In the genomic region with DNA sequence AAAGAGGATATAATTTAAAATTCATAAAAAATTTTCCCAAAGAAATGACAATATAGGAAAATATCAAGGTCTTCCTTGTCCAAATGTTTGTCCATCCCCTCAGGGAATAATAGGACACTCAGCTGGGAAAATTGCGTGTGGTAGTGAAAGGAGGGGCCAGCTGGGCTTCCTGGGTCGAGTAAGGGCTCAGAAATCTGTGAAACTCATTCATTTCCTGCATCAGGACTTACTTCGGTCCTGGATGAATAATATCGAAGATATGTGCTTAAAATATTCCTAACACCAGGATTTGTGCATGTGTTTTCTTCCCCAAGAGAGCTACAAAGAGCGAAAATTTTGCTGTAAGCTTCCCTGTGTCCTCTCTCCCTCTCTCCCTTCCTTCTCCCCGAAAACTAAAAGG, we compare ENCODE assay signal across 9 cellular contexts.
A peak's percentile ranks its signal among the peaks of the same experiment; 100 is the strongest.
DNase-seq lines count a peak whose midpoint lies in the region; ATAC-seq, FAIRE-seq and TF ChIP-seq lines count a peak whose summit lies in the region.
"Had no signal": no experiment of that assay in that cellular context is flagged by ENCODE, and none has a peak within 500 bp of the region (broad histone marks: within the 10 kb centered on the region; RNA-seq: fewer than 3 reads in every experiment).

No MANE protein-coding gene starts in this region.

- peak overlapping the region; percentile 75 for H3K9ac ChIP-seq in endothelial cell of umbilical vein (replicated peaks; ENCODE audit: extremely low read depth, insufficient read depth, low read length)

- 7 to 13% (median 12%) methylated on average over 6 of the region's 6 CpGs for WGBS in psoas muscle, 3 donors

- no TSS peak for BruUV-seq in endothelial cell of umbilical vein (replicated peaks; lab: Mats Ljungman, UMichigan)

- no peaks in the 10 kb centered on the region for H3K27me3 ChIP-seq in endothelial cell of umbilical vein (ENCODE audit: control insufficient read depth in 2 of 2, insufficient read depth in 2 of 2, low read length in 2 of 2)
- no peaks in the 10 kb centered on the region for H3K27me3 ChIP-seq in psoas muscle (ENCODE audit: insufficient read depth in 3 of 3, low read length in 2 of 3)
- H3K27me3 ChIP-seq in lower lobe of right lung (ENCODE audit: low read depth): no peaks in the 10 kb centered on the region
- H3K27me3 ChIP-seq in upper lobe of right lung: no peaks in the 10 kb centered on the region
- H3K27me3 ChIP-seq in effector memory CD4-positive, alpha-beta T cell (replicated peaks; ENCODE audit: control insufficient read depth, insufficient read depth, low read length, poor library complexity, severe bottlenecking): no peaks in the 10 kb centered on the region

- no peaks in the 10 kb centered on the region for H3K27me3 Mint-ChIP-seq in nephron progenitor cell (ENCODE audit: low read depth, poor library complexity)

- intact Hi-C loops in endothelial cell of umbilical vein (cut with micrococcal nuclease): loop anchor here (1.0 kb wide), 1 partner anchor 25 kb away; no protein-coding TSS in a partner anchor
- intact Hi-C loops in psoas muscle (cut with DNase I): no loop called here
- intact Hi-C loops in lower lobe of right lung (cut with DNase I): no loop called here
- intact Hi-C loops in upper lobe of right lung (cut with DNase I): no loop called here

- no peaks in the 10 kb centered on the region for H3K79me2 ChIP-seq in endothelial cell of umbilical vein (ENCODE audit: control insufficient read depth, insufficient read depth, low read length)

- CTCF ChIA-PET in endothelial cell of umbilical vein (lab: Charles Lee): interaction anchor here (0.9 to 1.1 kb wide), 2 partner anchors 24 to 193 kb away, joined by 3 to 10 read pairs; no protein-coding TSS in a partner anchor

- H3K27ac ChIP-seq in endothelial cell of umbilical vein (ENCODE audit: insufficient read depth, low read depth, low read length) (peak overlapping the region; percentile 78), psoas muscle (no peak overlapping the region), lower lobe of right lung (no peak overlapping the region), upper lobe of right lung (no peak overlapping the region)
- H3K27ac ChIP-seq in effector memory CD4-positive, alpha-beta T cell (ENCODE audit: insufficient read depth, low read length, poor library complexity, severe bottlenecking): no peak overlapping the region

- no peaks in the 10 kb centered on the region for H4K20me1 ChIP-seq in endothelial cell of umbilical vein (replicated peaks; ENCODE audit: control insufficient read depth, extremely low read depth, insufficient read depth, low read length)

- POLR2A ChIA-PET in endothelial cell of umbilical vein (lab: Charles Lee): no interaction called here

- no peak overlapping the region for H3K27ac Mint-ChIP-seq in nephron progenitor cell

- H3K9me3 ChIP-seq in endothelial cell of umbilical vein (replicated peaks; ENCODE audit: control insufficient read depth, insufficient read depth, low read length) (no peaks in the 10 kb centered on the region), psoas muscle (no peaks in the 10 kb centered on the region), lower lobe of right lung (no peaks in the 10 kb centered on the region), upper lobe of right lung (no peaks in the 10 kb centered on the region)
- no peaks in the 10 kb centered on the region for H3K9me3 ChIP-seq in effector memory CD4-positive, alpha-beta T cell (ENCODE audit: control insufficient read depth, low read length)

- peak; percentile 50 for TF ChIP-seq POLR2A in endothelial cell of umbilical vein (IDR thresholded peaks at IDR 0.05; ENCODE audit: low read depth, low read length)

- peaks cover 15% of the 10 kb centered on the region for H3K4me1 Mint-ChIP-seq in nephron progenitor cell

- peak overlapping the region; percentile 76 for H3K4me2 ChIP-seq in endothelial cell of umbilical vein (ENCODE audit: insufficient read depth, low read length)

- dilution Hi-C loops in endothelial cell of umbilical vein (cut with MboI; ENCODE audit: extremely low pct_ligation_motif_present, low sequenced_read_pairs): no loop called here

- no peaks in the 10 kb centered on the region for H3K36me3 Mint-ChIP-seq in nephron progenitor cell (ENCODE audit: low read depth)

- H3K36me3 ChIP-seq in endothelial cell of umbilical vein (ENCODE audit: control insufficient read depth in 2 of 2, extremely low read depth in 1 of 2, insufficient read depth in 2 of 2, low read length in 2 of 2): no peaks in the 10 kb centered on the region
- no peaks in the 10 kb centered on the region for H3K36me3 ChIP-seq in psoas muscle (ENCODE audit: insufficient read depth in 1 of 2, low read depth in 1 of 2)
- H3K36me3 ChIP-seq in lower lobe of right lung: no peaks in the 10 kb centered on the region
- H3K36me3 ChIP-seq in upper lobe of right lung: no peaks in the 10 kb centered on the region
- no peaks in the 10 kb centered on the region for H3K36me3 ChIP-seq in effector memory CD4-positive, alpha-beta T cell (ENCODE audit: control insufficient read depth, insufficient read depth, low read length)

- H3K4me3 Mint-ChIP-seq in nephron progenitor cell: peak overlapping the region; percentile 65

- no peak for TF ChIP-seq CTCF in endothelial cell of umbilical vein (IDR thresholded peaks at IDR 0.05; ENCODE audit: extremely low read depth in 1 of 2, insufficient read depth in 1 of 2, low read depth in 1 of 2, low read length in 2 of 2)
- TF ChIP-seq CTCF in nephron progenitor cell (IDR thresholded peaks at IDR 0.05): no peak
- no peak for TF ChIP-seq CTCF in psoas muscle (IDR thresholded peaks at IDR 0.05)
- TF ChIP-seq CTCF in lower lobe of right lung (IDR thresholded peaks at IDR 0.05): no peak
- no peak for TF ChIP-seq CTCF in upper lobe of right lung (IDR thresholded peaks at IDR 0.05)

- H3K9me1 ChIP-seq in endothelial cell of umbilical vein (replicated peaks; ENCODE audit: control insufficient read depth, extremely low read depth, insufficient read depth, low read length): no peaks in the 10 kb centered on the region

- no peak for FAIRE-seq in endothelial cell of umbilical vein (lab: Jason Lieb, UNC)

- DNase-seq in Daoy (ENCODE audit: low read depth) (peak; percentile 89), NCI-H69 (lab: John Stamatoyannopoulos, UW) (peak; percentile 47), endothelial cell of umbilical vein (ENCODE audit: low read depth, low spot score) (peak; percentile 79), nephron progenitor cell (no peak), psoas muscle (no peak), lower lobe of right lung (no peak), upper lobe of right lung (no peak)
- no peak for DNase-seq in effector memory CD4-positive, alpha-beta T cell
- DNase-seq: stimulated activated CD8-positive, alpha-beta memory T cell treated with anti-CD3 and anti-CD28 coated beads, Interleukin-4, amount 100 ng/mL, for 48 hours had no signal

- H2AFZ ChIP-seq in endothelial cell of umbilical vein (ENCODE audit: low read depth, low read length): peak overlapping the region; percentile 15

- no peak for ATAC-seq in psoas muscle
- ATAC-seq in lower lobe of right lung: no peak
- no peak for ATAC-seq in upper lobe of right lung

- H3K4me3 ChIP-seq in endothelial cell of umbilical vein (replicated peaks in 1 of 3; ENCODE audit: insufficient read depth in 1 of 3, low read depth in 1 of 3, low read length in 3 of 3) (peak overlapping the region in 1 of 3 experiments; percentile 19), psoas muscle (no peak overlapping the region), lower lobe of right lung (no peak overlapping the region), upper lobe of right lung (no peak overlapping the region)
- H3K4me3 ChIP-seq in effector memory CD4-positive, alpha-beta T cell (ENCODE audit: insufficient read depth, low read depth, low read length, poor library complexity, severe bottlenecking): no peak overlapping the region

- H3K9me3 Mint-ChIP-seq in nephron progenitor cell: no peaks in the 10 kb centered on the region

- H3K4me1 ChIP-seq in endothelial cell of umbilical vein (ENCODE audit: control insufficient read depth, extremely low read depth, insufficient read depth, low read length) (peaks cover 43% of the 10 kb centered on the region), psoas muscle (no peaks in the 10 kb centered on the region), lower lobe of right lung (no peaks in the 10 kb centered on the region), upper lobe of right lung (no peaks in the 10 kb centered on the region)
- H3K4me1 ChIP-seq in effector memory CD4-positive, alpha-beta T cell (ENCODE audit: control insufficient read depth, insufficient read depth, low read length, poor library complexity, severe bottlenecking): no peaks in the 10 kb centered on the region

TF ChIP-seq in endothelial cell of umbilical vein, 7 proteins besides CTCF, POLR2A, EP300 and RAD21:
- TF ChIP-seq MYC (IDR thresholded peaks at IDR 0.05; ENCODE audit: low read depth, low read length) (no peak), POLR2AphosphoS5 (IDR thresholded peaks at IDR 0.05; ENCODE audit: insufficient read depth, low read depth, low read length) (peak; percentile 67), JUN (IDR thresholded peaks at IDR 0.05; ENCODE audit: borderline replicate concordance, insufficient read depth, insufficient read length, low read depth) (peak; percentile 60), FOS (IDR thresholded peaks at IDR 0.05; ENCODE audit: borderline replicate concordance, insufficient read depth, low read length) (peak; percentile 82), GATA2 (IDR thresholded peaks at IDR 0.05; ENCODE audit: insufficient read depth, insufficient read length, low read depth, low read length) (peak; percentile 71)
- TF ChIP-seq, protein P1, sequence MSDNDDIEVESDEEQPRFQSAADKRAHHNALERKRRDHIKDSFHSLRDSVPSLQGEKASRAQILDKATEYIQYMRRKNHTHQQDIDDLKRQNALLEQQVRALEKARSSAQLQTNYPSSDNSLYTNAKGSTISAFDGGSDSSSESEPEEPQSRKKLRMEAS (IDR thresholded peaks at IDR 0.05; ENCODE audit: insufficient read depth, insufficient read length): no peak

Comparison
In these comparisons a context has a peak if more than half of its experiments do, and no peak if none do; other contexts are left out.
1. DNase-seq: peak in Daoy (single experiment), NCI-H69 (single experiment) and endothelial cell of umbilical vein (single experiment); none in nephron progenitor cell (single experiment), psoas muscle (0 of 2), lower lobe of right lung (single experiment), upper lobe of right lung (single experiment) and effector memory CD4-positive, alpha-beta T cell (0 of 3).